In genomic region chrX:17559728-17560379, GRCh38 we compare ENCODE assay signal across 10 cellular contexts.
DNase-seq lines count a peak whose midpoint lies in the region; ATAC-seq and TF ChIP-seq lines count a peak whose summit lies in the region.
"Had no signal": no experiment of that assay in that cellular context is flagged by ENCODE, and none has a peak within 500 bp of the region (broad histone marks: within the 10 kb centered on the region; RNA-seq: fewer than 3 reads in every experiment).

No MANE protein-coding gene starts in this region.

- H3K4me1 ChIP-seq in SJSA1 (replicated peaks) (peaks cover 50% of the 10 kb centered on the region), subcutaneous abdominal adipose tissue (ENCODE audit: control insufficient read depth in 5 of 5, insufficient read depth in 5 of 5, low read length in 5 of 5) (peaks cover 0 to 30% (median 5%) of the 10 kb centered on the region in 5 donors), ovary (ENCODE audit: insufficient read depth) (no peaks in the 10 kb centered on the region)

- H3K4me3 ChIP-seq in SJSA1 (no peak overlapping the region), subcutaneous abdominal adipose tissue (ENCODE audit: low read depth in 1 of 5, low read length in 5 of 5) (no peak overlapping the region), ovary (no peak overlapping the region)

- no peak for TF ChIP-seq POLR2A in ovary (IDR thresholded peaks at IDR 0.05)

- no peaks in the 10 kb centered on the region for H3K36me3 ChIP-seq in SJSA1
- H3K36me3 ChIP-seq in subcutaneous abdominal adipose tissue (ENCODE audit: control insufficient read depth in 5 of 5, insufficient read depth in 5 of 5, low read length in 5 of 5), result no peaks in the 10 kb centered on the region
- no peaks in the 10 kb centered on the region for H3K36me3 ChIP-seq in ovary

- no peak overlapping the region for H3K9ac ChIP-seq in subcutaneous abdominal adipose tissue (ENCODE audit: low read length in 5 of 5)

- H3K27me3 ChIP-seq in SJSA1 (replicated peaks), result no peaks in the 10 kb centered on the region
- peaks cover 0 to 5% (median 0%) of the 10 kb centered on the region in 5 donors for H3K27me3 ChIP-seq in subcutaneous abdominal adipose tissue (ENCODE audit: control insufficient read depth in 5 of 5, insufficient read depth in 4 of 5, low read length in 5 of 5)
- H3K27me3 ChIP-seq in ovary, result no peaks in the 10 kb centered on the region

- H3K9me3 ChIP-seq in SJSA1 (replicated peaks) (no peaks in the 10 kb centered on the region), subcutaneous abdominal adipose tissue (ENCODE audit: control insufficient read depth in 5 of 5, low read length in 5 of 5) (no peaks in the 10 kb centered on the region), ovary (no peaks in the 10 kb centered on the region)

- TF ChIP-seq CTCF in ovary (IDR thresholded peaks at IDR 0.05), result no peak

- DNase-seq in NCI-H2171 treated with DMSO at 0.1 percent for 48 hours (lab: John Stamatoyannopoulos, UW), result peak; percentile 45
- DNase-seq in NCI-H2171 (lab: John Stamatoyannopoulos, UW), result no peak
- peak; percentile 60 to 62 for DNase-seq in SJSA1 (ENCODE audit: low read depth in 1 of 2, low spot score in 2 of 2)
- peak; percentile 40 for DNase-seq in hepatic stellate cell (ENCODE audit: low spot score)
- DNase-seq in ovary, result no peak
- DNase-seq: AML-193, T-helper 17 cell had no signal

- ATAC-seq in HG02642 (IDR thresholded peaks at IDR 0.05; ENCODE audit: poor library complexity, unreplicated experiment) (no peak), GM19467 (IDR thresholded peaks at IDR 0.05; ENCODE audit: unreplicated experiment) (no peak)
- ATAC-seq: T-helper 17 cell had no signal

- intact Hi-C loops in ovary (cut with DNase I), result no loop called here

- 38 to 42% (median 41%) methylated on average over 8 of the region's 8 CpGs for WGBS in ovary, 3 donors

- peak overlapping the region; percentile 33 for H3K27ac ChIP-seq in SJSA1
- peak overlapping the region; percentile 14 for H3K27ac ChIP-seq in subcutaneous abdominal adipose tissue (ENCODE audit: low read depth, low read length)
- H3K27ac ChIP-seq in ovary, result no peak overlapping the region

- no peak for TF ChIP-seq EP300 in ovary (IDR thresholded peaks at IDR 0.05)

Comparison
In these comparisons a context has a peak if more than half of its experiments do, and no peak if none do; other contexts are left out.
1. DNase-seq: peak in NCI-H2171 treated with DMSO at 0.1 percent for 48 hours (single experiment), SJSA1 (2 of 2) and hepatic stellate cell (single experiment); none in NCI-H2171 (single experiment) and ovary (0 of 5).
2. H3K27ac ChIP-seq: peak in SJSA1 (single experiment) and subcutaneous abdominal adipose tissue (single experiment); none in ovary (0 of 2).